In genomic region chr2:189783927-189784867, GRCh38 we compare ENCODE assay signal across 8 cellular contexts. TPM values are rescaled to one million over a fixed set of nuclear protein-coding genes. Genes with fewer than 3 reads are reported as not detected.
A peak's percentile ranks its signal among the peaks of the same experiment; 100 is the strongest.
DNase-seq lines count a peak whose midpoint lies in the region; ATAC-seq and TF ChIP-seq lines count a peak whose summit lies in the region.

TSS of gene ORMDL1 (minus strand) at chr2:189784339. CDS start at chr2:189782595, 1,744 bp downstream.
TSS of gene PMS1 (plus strand) at chr2:189784450. CDS start at chr2:189791810, 7,360 bp downstream.

- H2BK5ac ChIP-seq in trophoblast cell (ENCODE audit: low read depth, low read length, poor library complexity) = peak within 1 kb of the TSS; percentile 71

- H4K12ac ChIP-seq in trophoblast cell (ENCODE audit: low read depth, low read length) = peak within 1 kb of the TSS; percentile 82

- H3K79me2 ChIP-seq in trophoblast cell (ENCODE audit: control insufficient read depth, insufficient read depth, low read length, poor library complexity) = peaks cover 3% of the 10 kb centered on the region

- peaks cover 10% of the 10 kb centered on the region for H3K79me1 ChIP-seq in trophoblast cell (ENCODE audit: low read length)

- H3K27me3 ChIP-seq in trophoblast cell (ENCODE audit: insufficient read depth, low read length) (no peaks in the 10 kb centered on the region), tibial nerve (no peaks in the 10 kb centered on the region)

- peak within 1 kb of the TSS; percentile 76 for H4K91ac ChIP-seq in trophoblast cell (ENCODE audit: low read depth, low read length)

- H3K9ac ChIP-seq in trophoblast cell (ENCODE audit: low read length) = peak within 1 kb of the TSS; percentile 97

- H3K18ac ChIP-seq in trophoblast cell (ENCODE audit: low read length) = peak within 1 kb of the TSS; percentile 59

- peak within 1 kb of the TSS; percentile 71 for H2AFZ ChIP-seq in trophoblast cell (ENCODE audit: insufficient read depth, low read length, poor library complexity)

- peaks cover 57 to 67% (median 65%) of the 10 kb centered on the region in 3 donors for H3K4me1 Mint-ChIP-seq in T-cell

- H3K4me2 ChIP-seq in trophoblast cell (ENCODE audit: low read length) = peak within 1 kb of the TSS; percentile 76

- peaks cover 3 to 4% of the 10 kb centered on the region in 2 experiments for H3K36me3 ChIP-seq in trophoblast cell (ENCODE audit: control insufficient read depth in 1 of 2, insufficient read depth in 2 of 2, low read length in 2 of 2)
- H3K36me3 ChIP-seq in tibial nerve = peaks cover 0 to 16% (median 3%) of the 10 kb centered on the region in 3 donors

- H3K4ac ChIP-seq in trophoblast cell (ENCODE audit: low read depth, low read length) = peak within 1 kb of the TSS; percentile 30

- H3K27me3 Mint-ChIP-seq in T-cell = no peaks in the 10 kb centered on the region

- 0 to 1% (median 1%) methylated on average over 91 to 96 of the region's 96 CpGs for whole genome bisulfite sequencing in adipose tissue, 3 donors
- WGBS in trophoblast cell (ENCODE audit: extremely low coverage, insufficient coverage, insufficient read length) = no CpG with 5 or more reads among the region's 96 CpGs
- 0% methylated on average over 18 to 48 of the region's 96 CpGs for WGBS in tibial nerve, 2 donors

- H3K27ac ChIP-seq in adipose tissue (ENCODE audit: low read depth, low read length) (peak within 1 kb of the TSS; percentile 6), trophoblast cell (ENCODE audit: low read depth, low read length) (peak within 1 kb of the TSS; percentile 91), tibial nerve (peak within 1 kb of the TSS; percentile 87 to 98 (median 94))

- no peaks in the 10 kb centered on the region for H3K9me3 ChIP-seq in trophoblast cell (ENCODE audit: insufficient read depth, low read depth, low read length)
- H3K9me3 ChIP-seq in tibial nerve = no peaks in the 10 kb centered on the region

- H2AK5ac ChIP-seq in trophoblast cell (ENCODE audit: low read length) = no peak within 1 kb of the TSS

- H3K4me1 ChIP-seq in trophoblast cell (ENCODE audit: control insufficient read depth in 1 of 2, insufficient read depth in 2 of 2, low read length in 2 of 2) = no peaks in the 10 kb centered on the region
- peaks cover 0 to 46% (median 17%) of the 10 kb centered on the region in 4 donors for H3K4me1 ChIP-seq in tibial nerve

- H2BK120ac ChIP-seq in trophoblast cell (ENCODE audit: insufficient read depth, low read length, poor library complexity) = peak within 1 kb of the TSS; percentile 37

- no peak for TF ChIP-seq CTCF in GM13977 (IDR thresholded peaks at IDR 0.05; ENCODE audit: extremely low read depth, insufficient read depth, missing control alignments)
- TF ChIP-seq CTCF in tibial nerve (IDR thresholded peaks at IDR 0.05) = peak in 2 of 5 experiments; percentile 16 to 50

- peak within 1 kb of the TSS; percentile 94 for H4K8ac ChIP-seq in trophoblast cell (ENCODE audit: low read depth, low read length)

- H3K14ac ChIP-seq in trophoblast cell (ENCODE audit: low read length) = peak within 1 kb of the TSS; percentile 81

- H3K4me3 ChIP-seq in trophoblast cell (ENCODE audit: low read depth, low read length) = peak within 1 kb of the TSS; percentile 86
- peak within 1 kb of the TSS; percentile 57 to 94 (median 84) for H3K4me3 ChIP-seq in tibial nerve

- CTCF ChIA-PET in T-cell (lab: Charles Lee) = interaction anchor here in 1 of 2 donors (0.6 to 3.2 kb wide), 4 partner anchors 14 to 245 kb away, joined by 3 to 29 read pairs (median 4); partner anchors contain the start of gene OSGEPL1

- peak; percentile 74 to 96 for TF ChIP-seq EP300 in tibial nerve (IDR thresholded peaks at IDR 0.05)

- peak within 1 kb of the TSS; percentile 90 to 93 for H3K27ac Mint-ChIP-seq in T-cell

- H3K36me3 Mint-ChIP-seq in T-cell = peaks cover 39% of the 10 kb centered on the region

- TF ChIP-seq POLR2A in tibial nerve (IDR thresholded peaks at IDR 0.05) = peak; percentile 37 to 88

- DNase-seq in GM13977 (ENCODE audit: low spot score) (peak; percentile 94), NCI-H146 (lab: John Stamatoyannopoulos, UW) (peak; percentile 91), T-cell (peak; percentile 89 to 96 (median 93)), cardiac septum (ENCODE audit: low spot score) (peak; percentile 98), trophoblast cell (peak; percentile 97 to 99), tibial nerve (ENCODE audit: low spot score in 2 of 2) (peak; percentile 89)

- in situ Hi-C loops in GM13977 (cut with MboI; ENCODE audit: low pct_unique_long_range_greater_than_20kb, low sequenced_read_pairs, unreplicated experiment) = no loop called here

- POLR2A ChIA-PET in T-cell (lab: Charles Lee) = interaction anchor here (0.6 to 2.3 kb wide), 4 partner anchors 21 to 344 kb away, joined by 3 to 15 read pairs (median 4); partner anchors contain the start of gene OSGEPL1 (in 2 of the 2)

- H3K9me3 Mint-ChIP-seq in T-cell = no peaks in the 10 kb centered on the region

- no peak within 1 kb of the TSS for H3K23ac ChIP-seq in trophoblast cell (ENCODE audit: low read length)

- H3K4me3 Mint-ChIP-seq in T-cell = peak within 1 kb of the TSS; percentile 92 to 93 (median 92)

- no peak within 1 kb of the TSS for H2BK12ac ChIP-seq in trophoblast cell (ENCODE audit: low read length)

- intact Hi-C loops in cardiac septum (cut with DNase I) = loop anchor here (1.0 kb wide), 1 partner anchor 21 kb away; no protein-coding TSS in a partner anchor

- ATAC-seq in HG02870 (IDR thresholded peaks at IDR 0.05; ENCODE audit: unreplicated experiment) (peak; percentile 90), T-cell (replicated peaks in 1 of 4) (peak; percentile 92 to 95 (median 93))

RNA-seq across cellular contexts. Expression of gene ORMDL1, which starts in this region (rescaled TPM):
- 100 to 1,000 TPM; 121 to 161 (median 146) TPM for total RNA-seq in T-cell
- polyA plus RNA-seq in adipose tissue = 10 to 100 TPM; 30.3 to 67.8 (median 39.4) TPM
- 25.7 TPM for total RNA-seq in cardiac septum
- polyA plus RNA-seq in trophoblast cell (2013) = 57.5 and 59.4 TPM in 2 replicates
- 10 to 100 TPM; 62.1 to 88.6 (median 66.2) TPM for total RNA-seq in tibial nerve

RNA-seq across cellular contexts. Expression of gene PMS1, which starts in this region (rescaled TPM):
- total RNA-seq in T-cell (10 to 100 TPM; 23.1 to 30.9 (median 24.8) TPM), cardiac septum (11.1 TPM), tibial nerve (10 to 100 TPM; 11.2 to 33.0 (median 21.0) TPM)
- polyA plus RNA-seq in adipose tissue = 10 to 100 TPM in 1 of 3 donors, 1 to 10 TPM in 2; 5.3 to 12.8 (median 6.0) TPM
- polyA plus RNA-seq in trophoblast cell (2013) = 10.2 and 10.3 TPM in 2 replicates

Comparison
In these comparisons a context has a peak if more than half of its experiments do, and no peak if none do; other contexts are left out.
1. Peak in every context shown above with its lines: DNase-seq, ATAC-seq, H3K4me3 ChIP-seq and H3K27ac ChIP-seq.
2. H3K27ac ChIP-seq: peak in every context shown above with its lines; median percentile 94 in tibial nerve; 91 in trophoblast cell; 6 in adipose tissue.